ENCODE assay signal across 1 cellular context in the genomic region with DNA sequence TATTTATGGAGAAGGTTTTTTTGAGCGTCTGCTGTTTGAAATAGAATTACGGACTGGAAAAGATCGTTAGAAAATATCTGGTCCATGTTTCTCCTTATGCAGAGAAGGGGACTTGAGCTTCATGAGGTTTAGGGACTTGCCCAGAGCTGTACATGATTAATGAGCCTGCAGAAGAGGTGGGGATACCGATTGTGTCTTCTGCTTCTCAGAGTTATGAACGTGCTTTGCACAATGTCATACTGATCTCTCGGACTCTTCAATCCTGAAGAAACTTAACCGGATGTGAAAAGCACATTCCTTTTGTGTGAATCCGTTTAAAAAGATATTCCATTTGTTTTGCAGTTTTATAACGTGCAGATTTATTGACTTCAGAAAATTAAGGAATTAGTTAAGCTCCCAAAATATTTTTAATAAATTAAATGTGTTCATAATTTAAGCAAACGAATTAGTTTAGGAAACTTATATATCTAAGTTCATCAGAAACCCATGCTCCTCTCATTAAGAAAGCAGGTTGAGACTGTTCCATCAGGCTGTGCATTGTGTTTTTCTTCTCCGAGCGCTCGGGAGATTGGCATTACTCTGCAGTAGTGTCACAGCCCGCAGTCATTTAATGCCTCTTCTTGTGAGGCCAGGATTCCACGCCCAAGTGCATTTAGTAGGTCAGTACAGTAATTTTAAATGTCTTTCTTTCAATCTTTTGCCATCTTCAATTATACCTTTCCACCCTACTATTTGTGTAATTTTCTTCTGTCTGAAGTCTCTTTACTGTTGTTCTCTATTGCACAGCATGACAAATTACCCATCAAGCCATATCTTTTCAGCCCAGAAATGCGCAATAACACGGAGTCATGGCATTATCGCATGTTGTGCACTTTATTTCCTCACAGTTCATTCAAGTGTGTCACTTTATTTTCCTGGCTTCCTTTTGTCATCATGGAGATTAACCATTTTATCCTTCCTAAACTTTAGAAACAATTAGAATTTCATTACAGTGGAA.
TF ChIP-seq lines count a peak whose summit lies in the region.

No MANE protein-coding gene starts in this region.

TF ChIP-seq in K562, 482 proteins besides CTCF, POLR2A, EP300 and RAD21 (continued from another document and continues in another):
- TF ChIP-seq, protein P1, sequence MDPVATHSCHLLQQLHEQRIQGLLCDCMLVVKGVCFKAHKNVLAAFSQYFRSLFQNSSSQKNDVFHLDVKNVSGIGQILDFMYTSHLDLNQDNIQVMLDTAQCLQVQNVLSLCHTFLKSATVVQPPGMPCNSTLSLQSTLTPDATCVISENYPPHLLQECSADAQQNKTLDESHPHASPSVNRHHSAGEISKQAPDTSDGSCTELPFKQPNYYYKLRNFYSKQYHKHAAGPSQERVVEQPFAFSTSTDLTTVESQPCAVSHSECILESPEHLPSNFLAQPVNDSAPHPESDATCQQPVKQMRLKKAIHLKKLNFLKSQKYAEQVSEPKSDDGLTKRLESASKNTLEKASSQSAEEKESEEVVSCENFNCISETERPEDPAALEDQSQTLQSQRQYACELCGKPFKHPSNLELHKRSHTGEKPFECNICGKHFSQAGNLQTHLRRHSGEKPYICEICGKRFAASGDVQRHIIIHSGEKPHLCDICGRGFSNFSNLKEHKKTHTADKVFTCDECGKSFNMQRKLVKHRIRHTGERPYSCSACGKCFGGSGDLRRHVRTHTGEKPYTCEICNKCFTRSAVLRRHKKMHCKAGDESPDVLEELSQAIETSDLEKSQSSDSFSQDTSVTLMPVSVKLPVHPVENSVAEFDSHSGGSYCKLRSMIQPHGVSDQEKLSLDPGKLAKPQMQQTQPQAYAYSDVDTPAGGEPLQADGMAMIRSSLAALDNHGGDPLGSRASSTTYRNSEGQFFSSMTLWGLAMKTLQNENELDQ (CRISPR knock-in tag; IDR thresholded peaks at IDR 0.05; ENCODE audit: borderline replicate concordance): no peak
- TF ChIP-seq TCF3 (CRISPR knock-in tag; IDR thresholded peaks at IDR 0.05) (peak; percentile 91), SMARCC2 (IDR thresholded peaks at IDR 0.05; ENCODE audit: low read depth) (peak; percentile 70; the same call in 1 of the 2 replicates), JUND (IDR thresholded peaks at IDR 0.05; ENCODE audit: borderline replicate concordance, low read depth, low read length) (peak; percentile 65), JUND (tag; IDR thresholded peaks at IDR 0.05; ENCODE audit: borderline replicate concordance, low read depth, low read length) (peak; percentile 63; the same call in 2 of the 3 replicates), FOXK2 (conservative IDR thresholded peaks at IDR 0.05 in 1 of 2, IDR thresholded peaks at IDR 0.05 in 1 of 2; ENCODE audit: low read depth in 2 of 2) (peak; percentile 42 to 69; a peak in 3 of 4 replicates), HDAC1 (IDR thresholded peaks at IDR 0.05) (peak in 1 of 2 experiments; percentile 51; a peak in 1 of 4 replicates), RCOR1 (IDR thresholded peaks at IDR 0.05; ENCODE audit: borderline replicate concordance in 1 of 2, low read depth in 2 of 2, low read length in 2 of 2) (0 out of 4 replicates have a peak, but pooled peaks of 1 of the 2 experiments have one; percentile 27), CCNT2 (IDR thresholded peaks at IDR 0.05; ENCODE audit: borderline replicate concordance, extremely low read depth, insufficient read length, low read depth, low read length) (peak; percentile 26), PTRF (tag; IDR thresholded peaks at IDR 0.05) (no peak), NFIC (IDR thresholded peaks at IDR 0.05) (peak; percentile 31; the same call in 1 of the 2 replicates), PHB (CRISPR knock-in tag; IDR thresholded peaks at IDR 0.05) (no peak), LEF1 (IDR thresholded peaks at IDR 0.05) (peak; percentile 94), ZNF165 (CRISPR knock-in tag; IDR thresholded peaks at IDR 0.05; ENCODE audit: borderline replicate concordance) (no peak), HMGN3 (IDR thresholded peaks at IDR 0.05; ENCODE audit: borderline replicate concordance, extremely low read depth, insufficient read length, low read depth, low read length) (no peak), SNIP1 (IDR thresholded peaks at IDR 0.05; ENCODE audit: low read depth) (no peak), CEBPG (CRISPR knock-in tag; IDR thresholded peaks at IDR 0.05) (peak; percentile 66; the same call in 1 of the 2 replicates), CEBPG (tag; conservative IDR thresholded peaks at IDR 0.05 in 1 of 2, IDR thresholded peaks at IDR 0.05 in 1 of 2) (peak; percentile 69 to 72), HDAC3 (IDR thresholded peaks at IDR 0.05; ENCODE audit: borderline replicate concordance, partially characterized antibody) (peak; percentile 24), ARID1B (IDR thresholded peaks at IDR 0.05) (peak; percentile 94), ATF1 (CRISPR knock-in tag; IDR thresholded peaks at IDR 0.05) (no peak), ATF1 (tag; IDR thresholded peaks at IDR 0.05) (peak; percentile 47), KLF13 (tag; IDR thresholded peaks at IDR 0.05; ENCODE audit: borderline replicate concordance, low read depth) (no peak), GATA2 (CRISPR knock-in tag; IDR thresholded peaks at IDR 0.05) (peak; percentile 63), CBX1 (IDR thresholded peaks at IDR 0.05; ENCODE audit: low read depth) (no peak), STAT5A (IDR thresholded peaks at IDR 0.05; ENCODE audit: borderline replicate concordance, low read length) (peak; percentile 69; the same call in 1 of the 2 replicates)
- TF ChIP-seq, protein P2, sequence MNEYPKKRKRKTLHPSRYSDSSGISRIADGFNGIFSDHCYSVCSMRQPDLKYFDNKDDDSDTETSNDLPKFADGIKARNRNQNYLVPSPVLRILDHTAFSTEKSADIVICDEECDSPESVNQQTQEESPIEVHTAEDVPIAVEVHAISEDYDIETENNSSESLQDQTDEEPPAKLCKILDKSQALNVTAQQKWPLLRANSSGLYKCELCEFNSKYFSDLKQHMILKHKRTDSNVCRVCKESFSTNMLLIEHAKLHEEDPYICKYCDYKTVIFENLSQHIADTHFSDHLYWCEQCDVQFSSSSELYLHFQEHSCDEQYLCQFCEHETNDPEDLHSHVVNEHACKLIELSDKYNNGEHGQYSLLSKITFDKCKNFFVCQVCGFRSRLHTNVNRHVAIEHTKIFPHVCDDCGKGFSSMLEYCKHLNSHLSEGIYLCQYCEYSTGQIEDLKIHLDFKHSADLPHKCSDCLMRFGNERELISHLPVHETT (CRISPR knock-in tag; conservative IDR thresholded peaks at IDR 0.05 in 1 of 2, IDR thresholded peaks at IDR 0.05 in 1 of 2): no peak
- TF ChIP-seq, protein P3, sequence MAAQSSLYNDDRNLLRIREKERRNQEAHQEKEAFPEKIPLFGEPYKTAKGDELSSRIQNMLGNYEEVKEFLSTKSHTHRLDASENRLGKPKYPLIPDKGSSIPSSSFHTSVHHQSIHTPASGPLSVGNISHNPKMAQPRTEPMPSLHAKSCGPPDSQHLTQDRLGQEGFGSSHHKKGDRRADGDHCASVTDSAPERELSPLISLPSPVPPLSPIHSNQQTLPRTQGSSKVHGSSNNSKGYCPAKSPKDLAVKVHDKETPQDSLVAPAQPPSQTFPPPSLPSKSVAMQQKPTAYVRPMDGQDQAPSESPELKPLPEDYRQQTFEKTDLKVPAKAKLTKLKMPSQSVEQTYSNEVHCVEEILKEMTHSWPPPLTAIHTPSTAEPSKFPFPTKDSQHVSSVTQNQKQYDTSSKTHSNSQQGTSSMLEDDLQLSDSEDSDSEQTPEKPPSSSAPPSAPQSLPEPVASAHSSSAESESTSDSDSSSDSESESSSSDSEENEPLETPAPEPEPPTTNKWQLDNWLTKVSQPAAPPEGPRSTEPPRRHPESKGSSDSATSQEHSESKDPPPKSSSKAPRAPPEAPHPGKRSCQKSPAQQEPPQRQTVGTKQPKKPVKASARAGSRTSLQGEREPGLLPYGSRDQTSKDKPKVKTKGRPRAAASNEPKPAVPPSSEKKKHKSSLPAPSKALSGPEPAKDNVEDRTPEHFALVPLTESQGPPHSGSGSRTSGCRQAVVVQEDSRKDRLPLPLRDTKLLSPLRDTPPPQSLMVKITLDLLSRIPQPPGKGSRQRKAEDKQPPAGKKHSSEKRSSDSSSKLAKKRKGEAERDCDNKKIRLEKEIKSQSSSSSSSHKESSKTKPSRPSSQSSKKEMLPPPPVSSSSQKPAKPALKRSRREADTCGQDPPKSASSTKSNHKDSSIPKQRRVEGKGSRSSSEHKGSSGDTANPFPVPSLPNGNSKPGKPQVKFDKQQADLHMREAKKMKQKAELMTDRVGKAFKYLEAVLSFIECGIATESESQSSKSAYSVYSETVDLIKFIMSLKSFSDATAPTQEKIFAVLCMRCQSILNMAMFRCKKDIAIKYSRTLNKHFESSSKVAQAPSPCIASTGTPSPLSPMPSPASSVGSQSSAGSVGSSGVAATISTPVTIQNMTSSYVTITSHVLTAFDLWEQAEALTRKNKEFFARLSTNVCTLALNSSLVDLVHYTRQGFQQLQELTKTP (IDR thresholded peaks at IDR 0.05; ENCODE audit: low read depth in 1 of 2, partially characterized antibody in 2 of 2): no peak
- TF ChIP-seq, protein P4, sequence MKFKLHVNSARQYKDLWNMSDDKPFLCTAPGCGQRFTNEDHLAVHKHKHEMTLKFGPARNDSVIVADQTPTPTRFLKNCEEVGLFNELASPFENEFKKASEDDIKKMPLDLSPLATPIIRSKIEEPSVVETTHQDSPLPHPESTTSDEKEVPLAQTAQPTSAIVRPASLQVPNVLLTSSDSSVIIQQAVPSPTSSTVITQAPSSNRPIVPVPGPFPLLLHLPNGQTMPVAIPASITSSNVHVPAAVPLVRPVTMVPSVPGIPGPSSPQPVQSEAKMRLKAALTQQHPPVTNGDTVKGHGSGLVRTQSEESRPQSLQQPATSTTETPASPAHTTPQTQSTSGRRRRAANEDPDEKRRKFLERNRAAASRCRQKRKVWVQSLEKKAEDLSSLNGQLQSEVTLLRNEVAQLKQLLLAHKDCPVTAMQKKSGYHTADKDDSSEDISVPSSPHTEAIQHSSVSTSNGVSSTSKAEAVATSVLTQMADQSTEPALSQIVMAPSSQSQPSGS (CRISPR knock-in tag; IDR thresholded peaks at IDR 0.05): no peak
- TF ChIP-seq, protein P5, sequence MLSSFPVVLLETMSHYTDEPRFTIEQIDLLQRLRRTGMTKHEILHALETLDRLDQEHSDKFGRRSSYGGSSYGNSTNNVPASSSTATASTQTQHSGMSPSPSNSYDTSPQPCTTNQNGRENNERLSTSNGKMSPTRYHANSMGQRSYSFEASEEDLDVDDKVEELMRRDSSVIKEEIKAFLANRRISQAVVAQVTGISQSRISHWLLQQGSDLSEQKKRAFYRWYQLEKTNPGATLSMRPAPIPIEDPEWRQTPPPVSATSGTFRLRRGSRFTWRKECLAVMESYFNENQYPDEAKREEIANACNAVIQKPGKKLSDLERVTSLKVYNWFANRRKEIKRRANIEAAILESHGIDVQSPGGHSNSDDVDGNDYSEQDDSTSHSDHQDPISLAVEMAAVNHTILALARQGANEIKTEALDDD (IDR thresholded peaks at IDR 0.05): 0 out of 2 replicates have a peak, but pooled peaks have one; percentile 4
- TF ChIP-seq, protein P6, sequence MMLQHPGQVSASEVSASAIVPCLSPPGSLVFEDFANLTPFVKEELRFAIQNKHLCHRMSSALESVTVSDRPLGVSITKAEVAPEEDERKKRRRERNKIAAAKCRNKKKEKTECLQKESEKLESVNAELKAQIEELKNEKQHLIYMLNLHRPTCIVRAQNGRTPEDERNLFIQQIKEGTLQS (IDR thresholded peaks at IDR 0.05): peak; percentile 58
- TF ChIP-seq, protein P6 (CRISPR knock-in tag; conservative IDR thresholded peaks at IDR 0.05): no peak
- TF ChIP-seq, protein P7, sequence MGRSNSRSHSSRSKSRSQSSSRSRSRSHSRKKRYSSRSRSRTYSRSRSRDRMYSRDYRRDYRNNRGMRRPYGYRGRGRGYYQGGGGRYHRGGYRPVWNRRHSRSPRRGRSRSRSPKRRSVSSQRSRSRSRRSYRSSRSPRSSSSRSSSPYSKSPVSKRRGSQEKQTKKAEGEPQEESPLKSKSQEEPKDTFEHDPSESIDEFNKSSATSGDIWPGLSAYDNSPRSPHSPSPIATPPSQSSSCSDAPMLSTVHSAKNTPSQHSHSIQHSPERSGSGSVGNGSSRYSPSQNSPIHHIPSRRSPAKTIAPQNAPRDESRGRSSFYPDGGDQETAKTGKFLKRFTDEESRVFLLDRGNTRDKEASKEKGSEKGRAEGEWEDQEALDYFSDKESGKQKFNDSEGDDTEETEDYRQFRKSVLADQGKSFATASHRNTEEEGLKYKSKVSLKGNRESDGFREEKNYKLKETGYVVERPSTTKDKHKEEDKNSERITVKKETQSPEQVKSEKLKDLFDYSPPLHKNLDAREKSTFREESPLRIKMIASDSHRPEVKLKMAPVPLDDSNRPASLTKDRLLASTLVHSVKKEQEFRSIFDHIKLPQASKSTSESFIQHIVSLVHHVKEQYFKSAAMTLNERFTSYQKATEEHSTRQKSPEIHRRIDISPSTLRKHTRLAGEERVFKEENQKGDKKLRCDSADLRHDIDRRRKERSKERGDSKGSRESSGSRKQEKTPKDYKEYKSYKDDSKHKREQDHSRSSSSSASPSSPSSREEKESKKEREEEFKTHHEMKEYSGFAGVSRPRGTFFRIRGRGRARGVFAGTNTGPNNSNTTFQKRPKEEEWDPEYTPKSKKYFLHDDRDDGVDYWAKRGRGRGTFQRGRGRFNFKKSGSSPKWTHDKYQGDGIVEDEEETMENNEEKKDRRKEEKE (IDR thresholded peaks at IDR 0.05; ENCODE audit: borderline replicate concordance in 1 of 2, control insufficient read depth in 1 of 2, low read depth in 2 of 2, low read length in 1 of 2): no peak
- TF ChIP-seq, protein P8, sequence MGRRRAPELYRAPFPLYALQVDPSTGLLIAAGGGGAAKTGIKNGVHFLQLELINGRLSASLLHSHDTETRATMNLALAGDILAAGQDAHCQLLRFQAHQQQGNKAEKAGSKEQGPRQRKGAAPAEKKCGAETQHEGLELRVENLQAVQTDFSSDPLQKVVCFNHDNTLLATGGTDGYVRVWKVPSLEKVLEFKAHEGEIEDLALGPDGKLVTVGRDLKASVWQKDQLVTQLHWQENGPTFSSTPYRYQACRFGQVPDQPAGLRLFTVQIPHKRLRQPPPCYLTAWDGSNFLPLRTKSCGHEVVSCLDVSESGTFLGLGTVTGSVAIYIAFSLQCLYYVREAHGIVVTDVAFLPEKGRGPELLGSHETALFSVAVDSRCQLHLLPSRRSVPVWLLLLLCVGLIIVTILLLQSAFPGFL (CRISPR knock-in tag; IDR thresholded peaks at IDR 0.05): no peak
